ENCODE assay signal across 22 cellular contexts in the genomic region with DNA sequence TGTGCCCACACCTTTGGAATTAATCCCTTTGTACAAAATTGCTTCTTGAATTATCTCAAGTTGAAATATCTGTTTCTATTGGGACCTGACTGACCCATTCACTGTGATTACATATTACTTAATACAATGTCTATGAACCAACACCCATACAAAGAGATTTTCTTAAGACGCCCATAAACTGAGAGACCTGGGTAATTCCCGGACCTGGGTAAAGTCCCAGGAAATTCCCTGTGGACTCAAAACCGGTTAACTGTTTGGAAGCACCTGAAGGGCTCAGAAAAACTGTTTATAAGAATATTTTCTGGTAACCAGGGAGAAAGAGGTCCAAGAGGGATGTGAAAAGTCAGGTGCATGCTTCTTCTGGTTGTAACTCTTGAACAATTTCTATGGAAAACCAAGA.
"Had no signal": no experiment of that assay in that cellular context is flagged by ENCODE, and none has a peak within 500 bp of the region (broad histone marks: within the 10 kb centered on the region; RNA-seq: fewer than 3 reads in every experiment).

No MANE protein-coding gene starts in this region.

- H3K27ac ChIP-seq: coronary artery, dorsolateral prefrontal cortex, esophagus squamous epithelium, foreskin keratinocyte, gastroesophageal sphincter, heart left ventricle, hepatocyte, left lung, lower lobe of right lung had no signal

- H2AFZ ChIP-seq: hepatocyte had no signal

- H3K36me3 ChIP-seq: esophagus squamous epithelium, gastroesophageal sphincter, heart left ventricle, left lung, lower lobe of right lung had no signal

- H3K4me1 ChIP-seq: foreskin keratinocyte, gastroesophageal sphincter, heart left ventricle, left lung had no signal

- H3K9me3 ChIP-seq: esophagus squamous epithelium, gastroesophageal sphincter, left lung, lower lobe of right lung had no signal

- H3K79me2 ChIP-seq: hepatocyte had no signal

- H3K4me2 ChIP-seq: hepatocyte had no signal

- H3K36me3 Mint-ChIP-seq: immature natural killer cell; memory B cell; mesothelial cell of epicardium; naive thymus-derived CD4-positive, alpha-beta T cell had no signal

- H3K27ac Mint-ChIP-seq: immature natural killer cell; memory B cell; mesothelial cell of epicardium; naive thymus-derived CD4-positive, alpha-beta T cell had no signal

- H3K4me3 Mint-ChIP-seq: immature natural killer cell; memory B cell; mesothelial cell of epicardium; naive thymus-derived CD4-positive, alpha-beta T cell had no signal

- DNase-seq: dermis blood vessel endothelial cell; dorsolateral prefrontal cortex; effector CD4-positive, alpha-beta T cell; effector memory CD4-positive, alpha-beta T cell; esophagus squamous epithelium; foreskin keratinocyte; heart left ventricle; hypothalamus; immature natural killer cell; islet precursor cell; kidney; kidney glomerular epithelial cell; left cardiac atrium; left lung; left ventricle myocardium superior; lower lobe of right lung; naive thymus-derived CD4-positive, alpha-beta T cell had no signal

- H3K27me3 Mint-ChIP-seq: memory B cell had no signal

- H3K4me1 Mint-ChIP-seq: immature natural killer cell, memory B cell had no signal

- H3K27me3 ChIP-seq: dorsolateral prefrontal cortex, esophagus squamous epithelium, foreskin keratinocyte, gastroesophageal sphincter, heart left ventricle, hepatocyte, left lung had no signal

- H3K4me3 ChIP-seq: coronary artery, dorsolateral prefrontal cortex, esophagus squamous epithelium, gastroesophageal sphincter, heart left ventricle, hepatocyte, left lung, lower lobe of right lung had no signal
